In the genomic region with DNA sequence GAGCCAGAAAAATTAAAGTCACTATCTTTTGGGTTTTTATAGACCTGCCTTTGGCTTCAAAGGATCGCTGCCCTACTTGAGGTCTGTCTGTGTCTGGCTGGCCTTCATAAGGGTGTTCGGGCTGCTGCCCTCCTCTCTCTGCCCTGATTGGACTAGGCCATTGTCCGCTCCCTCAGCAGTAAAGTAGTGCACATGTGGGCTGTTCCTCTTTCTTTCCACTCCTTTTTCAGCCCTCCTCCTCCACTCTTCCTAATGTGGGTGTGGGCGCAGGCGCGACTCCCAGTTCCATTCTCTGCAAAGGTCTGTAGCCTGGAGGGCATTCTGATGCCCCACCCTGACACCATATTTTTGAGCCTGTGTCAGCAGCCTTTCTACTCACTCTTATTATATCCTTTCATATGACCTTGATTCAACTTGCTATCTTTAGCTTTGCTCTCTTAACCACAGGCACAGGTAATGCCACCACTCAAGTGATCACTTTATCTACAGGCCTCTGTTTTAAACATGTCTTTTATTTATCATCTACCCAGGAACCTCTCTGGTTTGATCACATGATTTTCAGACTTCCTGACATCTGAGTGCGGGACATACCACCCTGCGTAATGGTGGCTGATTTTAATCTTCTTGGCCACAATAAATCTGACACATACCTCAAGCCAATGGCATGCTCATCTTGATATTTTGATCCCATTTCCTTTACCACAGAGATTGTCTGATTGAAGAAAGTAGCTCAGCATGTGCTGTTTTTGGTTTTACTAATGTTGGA, we compare ENCODE assay signal across 9 cellular contexts.
A peak's percentile ranks its signal among the peaks of the same experiment; 100 is the strongest.
DNase-seq lines count a peak whose midpoint lies in the region; ATAC-seq and TF ChIP-seq lines count a peak whose summit lies in the region.
"Had no signal": no experiment of that assay in that cellular context is flagged by ENCODE, and none has a peak within 500 bp of the region (broad histone marks: within the 10 kb centered on the region; RNA-seq: fewer than 3 reads in every experiment).

No MANE protein-coding gene starts in this region.

- H3K27ac Mint-ChIP-seq in activated CD8-positive, alpha-beta T cell treated with anti-CD3 and anti-CD28 coated beads for 36 hours, result peak overlapping the region; percentile 72

- no peaks in the 10 kb centered on the region for H3K27me3 Mint-ChIP-seq in activated CD8-positive, alpha-beta T cell treated with anti-CD3 and anti-CD28 coated beads for 36 hours

- H3K9me3 ChIP-seq in left ventricle myocardium inferior (replicated peaks), result no peaks in the 10 kb centered on the region
- H3K9me3 ChIP-seq in thyroid gland, result no peaks in the 10 kb centered on the region

- H3K4me3 Mint-ChIP-seq in activated CD8-positive, alpha-beta T cell treated with anti-CD3 and anti-CD28 coated beads for 36 hours, result no peak overlapping the region

- H3K36me3 ChIP-seq in left ventricle myocardium inferior (no peaks in the 10 kb centered on the region), thyroid gland (no peaks in the 10 kb centered on the region)

- H3K4me1 ChIP-seq in left ventricle myocardium inferior, result peaks cover 89% of the 10 kb centered on the region
- H3K4me1 ChIP-seq in thyroid gland, result peaks cover 69 to 86% of the 10 kb centered on the region in 2 donors

- POLR2A ChIA-PET in activated CD8-positive, alpha-beta T cell treated with anti-CD3 and anti-CD28 coated beads for 36 hours (lab: Charles Lee), result no interaction called here

- intact Hi-C loops in activated CD8-positive, alpha-beta T cell treated with anti-CD3 and anti-CD28 coated beads for 36 hours (cut with micrococcal nuclease), result no loop called here
- intact Hi-C loops in left ventricle myocardium inferior (cut with micrococcal nuclease) (no loop called here), thyroid gland (cut with DNase I) (no loop called here)

- no peak for TF ChIP-seq CTCF in activated CD8-positive, alpha-beta T cell treated with anti-CD3 and anti-CD28 coated beads for 36 hours (IDR thresholded peaks at IDR 0.05)
- TF ChIP-seq CTCF in left ventricle myocardium inferior (IDR thresholded peaks at IDR 0.05; ENCODE audit: borderline replicate concordance), result no peak
- no peak for TF ChIP-seq CTCF in thyroid gland (IDR thresholded peaks at IDR 0.05)
- no peak for TF ChIP-seq CTCF in GM20000 (IDR thresholded peaks at IDR 0.05; ENCODE audit: extremely low read depth, missing control alignments)

- TF ChIP-seq POLR2A in thyroid gland (IDR thresholded peaks at IDR 0.05), result no peak

- peaks cover 39% of the 10 kb centered on the region for H3K4me1 Mint-ChIP-seq in activated CD8-positive, alpha-beta T cell treated with anti-CD3 and anti-CD28 coated beads for 36 hours (ENCODE audit: low read depth)

- peaks cover 8% of the 10 kb centered on the region for H3K36me3 Mint-ChIP-seq in activated CD8-positive, alpha-beta T cell treated with anti-CD3 and anti-CD28 coated beads for 36 hours (ENCODE audit: low read depth)

- H3K4me3 ChIP-seq in left ventricle myocardium inferior, result no peak overlapping the region
- H3K4me3 ChIP-seq in thyroid gland (replicated peaks in 1 of 3), result no peak overlapping the region

- peak; percentile 77 for ATAC-seq in activated CD8-positive, alpha-beta T cell treated with anti-CD3 and anti-CD28 coated beads for 36 hours
- ATAC-seq in HG02870 (IDR thresholded peaks at IDR 0.05; ENCODE audit: unreplicated experiment), result no peak

- H3K27ac ChIP-seq in left ventricle myocardium inferior (replicated peaks), result peak overlapping the region; percentile 94
- H3K27ac ChIP-seq in thyroid gland, result peak overlapping the region; percentile 69 to 93 (median 78)
- H3K27ac ChIP-seq: C4-2B had no signal

- peaks cover 6% of the 10 kb centered on the region for H3K9me3 Mint-ChIP-seq in activated CD8-positive, alpha-beta T cell treated with anti-CD3 and anti-CD28 coated beads for 36 hours

- H3K27me3 ChIP-seq in left ventricle myocardium inferior (ENCODE audit: low read depth), result no peaks in the 10 kb centered on the region
- no peaks in the 10 kb centered on the region for H3K27me3 ChIP-seq in thyroid gland

- CTCF ChIA-PET in activated CD8-positive, alpha-beta T cell treated with anti-CD3 and anti-CD28 coated beads for 36 hours (lab: Charles Lee), result interaction anchor here (0.6 to 0.9 kb wide), 3 partner anchors 141 to 1057 kb away, joined by 3 read pairs; no protein-coding TSS in a partner anchor

- 93 to 95% methylated on average over 8 of the region's 8 CpGs for WGBS in thyroid gland, 2 donors

- DNase-seq in activated CD8-positive, alpha-beta memory T cell treated with anti-CD3 and anti-CD28 coated beads, Interleukin-2, amount 50 U/mL, for 1 hour (ENCODE audit: extremely low read depth), result peak; percentile 22
- no peak for DNase-seq in activated CD8-positive, alpha-beta memory T cell treated with anti-CD3 and anti-CD28 coated beads, Interleukin-2, amount 50 U/mL, for 48 hours
- peak; percentile 51 for DNase-seq in activated CD8-positive, alpha-beta T cell treated with anti-CD3 and anti-CD28 coated beads for 36 hours
- DNase-seq in left ventricle myocardium inferior (peak; percentile 65), thyroid gland (peak in 1 of 2 donors; percentile 23), HUDEP-2 (lab: John Stamatoyannopoulos, UW; ENCODE audit: unreplicated experiment in 76 of 76) (no peak), GM20000 (ENCODE audit: low spot score) (no peak)

Comparison
In these comparisons a context has a peak if more than half of its experiments do, and no peak if none do; other contexts are left out.
1. DNase-seq: peak in activated CD8-positive, alpha-beta memory T cell treated with anti-CD3 and anti-CD28 coated beads, Interleukin-2, amount 50 U/mL, for 1 hour (single experiment), activated CD8-positive, alpha-beta T cell treated with anti-CD3 and anti-CD28 coated beads for 36 hours (single experiment) and left ventricle myocardium inferior (single experiment); none in activated CD8-positive, alpha-beta memory T cell treated with anti-CD3 and anti-CD28 coated beads, Interleukin-2, amount 50 U/mL, for 48 hours (single experiment), HUDEP-2 (0 of 76) and GM20000 (single experiment).